1 cellular context compared by ENCODE assay signal in the genomic region with DNA sequence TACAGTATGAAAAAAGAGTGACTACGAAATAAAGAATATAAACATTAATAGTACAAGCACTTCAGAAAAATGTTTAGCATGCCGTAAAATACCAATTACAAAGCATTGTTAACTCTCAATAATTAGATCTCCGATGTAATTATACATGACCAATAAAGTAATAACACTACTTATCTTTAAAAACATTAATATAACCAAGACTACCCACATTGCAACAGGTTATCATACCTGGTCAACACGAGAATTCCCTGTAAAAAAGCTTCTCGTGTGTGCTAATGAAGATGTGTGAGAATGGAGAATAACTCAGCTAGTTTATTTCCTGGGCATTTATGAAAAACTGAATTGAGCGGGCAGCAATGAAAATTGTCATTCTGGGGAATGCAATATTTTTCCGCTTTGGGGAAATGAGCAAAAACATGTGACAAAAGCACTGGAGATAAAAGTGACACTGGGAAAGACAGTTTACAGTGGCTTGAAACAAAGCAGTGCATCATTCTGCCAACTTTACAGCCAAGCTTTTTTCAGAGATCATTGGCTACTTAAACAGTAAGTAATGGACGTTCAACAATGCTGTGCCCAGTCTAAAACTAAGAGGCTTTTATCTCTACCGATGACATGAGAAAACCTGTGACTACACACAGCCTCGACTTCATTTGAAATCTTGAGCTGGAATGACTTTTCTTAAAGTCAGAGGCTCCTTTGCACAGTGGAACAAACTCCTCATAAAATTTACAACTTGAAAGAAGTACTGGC.
TF ChIP-seq lines count a peak whose summit lies in the region.

No MANE protein-coding gene starts in this region.

TF ChIP-seq in endothelial cell of umbilical vein, 7 proteins besides CTCF, POLR2A, EP300 and RAD21 (continued from another document):
- TF ChIP-seq JUN (IDR thresholded peaks at IDR 0.05; ENCODE audit: borderline replicate concordance, insufficient read depth, insufficient read length, low read depth) (no peak), GATA2 (IDR thresholded peaks at IDR 0.05; ENCODE audit: insufficient read depth, insufficient read length, low read depth, low read length) (no peak), MAX (IDR thresholded peaks at IDR 0.05; ENCODE audit: insufficient read depth, insufficient read length) (no peak), FOS (IDR thresholded peaks at IDR 0.05; ENCODE audit: borderline replicate concordance, insufficient read depth, low read length) (no peak)
